ENCODE assay signal across 19 cellular contexts in the genomic region with DNA sequence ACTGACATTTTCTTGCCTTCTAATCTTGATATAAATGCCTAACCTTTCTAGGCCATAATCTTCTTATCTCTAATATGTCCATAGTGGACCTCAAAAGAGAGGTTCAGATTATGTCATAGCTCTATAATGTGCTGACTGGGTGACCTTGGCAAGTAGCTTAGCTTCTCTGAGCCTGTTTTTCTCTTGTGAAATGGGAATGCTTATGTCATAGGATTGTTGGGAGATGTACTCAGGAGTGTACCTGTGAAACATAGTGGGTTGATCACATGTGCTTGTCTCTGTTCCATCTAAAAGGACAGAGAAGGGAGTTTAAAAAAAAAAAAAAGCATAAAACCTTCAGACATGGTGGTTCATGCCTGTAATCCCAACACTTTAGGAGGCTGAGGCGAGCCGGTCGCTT. TPM values are rescaled to one million over a fixed set of nuclear protein-coding genes. Genes with fewer than 3 reads are reported as not detected.
DNase-seq lines count a peak whose midpoint lies in the region; ATAC-seq and TF ChIP-seq lines count a peak whose summit lies in the region.
"Had no signal": no experiment of that assay in that cellular context is flagged by ENCODE, and none has a peak within 500 bp of the region (broad histone marks: within the 10 kb centered on the region; RNA-seq: fewer than 3 reads in every experiment).

No MANE protein-coding gene starts in this region.

- H3K27ac Mint-ChIP-seq in activated CD4-positive, alpha-beta T cell treated with anti-CD3 and anti-CD28 coated beads for 36 hours, result no peak overlapping the region
- H3K27ac Mint-ChIP-seq: endodermal cell had no signal

- H3K4me3 Mint-ChIP-seq in activated CD4-positive, alpha-beta T cell treated with anti-CD3 and anti-CD28 coated beads for 36 hours, result peak overlapping the region; percentile 0

- no peak for ATAC-seq in activated CD4-positive, alpha-beta T cell treated with anti-CD3 and anti-CD28 coated beads for 36 hours
- ATAC-seq in psoas muscle, result no peak
- ATAC-seq: left ventricle myocardium superior had no signal

- H3K9me3 ChIP-seq in PC-9 (ENCODE audit: insufficient read depth, low read depth), result no peaks in the 10 kb centered on the region
- no peaks in the 10 kb centered on the region for H3K9me3 ChIP-seq in psoas muscle
- no peaks in the 10 kb centered on the region for H3K9me3 ChIP-seq in A673 (ENCODE audit: low read depth, low read length, poor library complexity, severe bottlenecking)
- H3K9me3 ChIP-seq: spleen had no signal

- H3K4me3 ChIP-seq in PC-9 (no peak overlapping the region), psoas muscle (peak overlapping the region; percentile 90), A673 (ENCODE audit: low read depth, low read length, poor library complexity, severe bottlenecking) (no peak overlapping the region)
- H3K4me3 ChIP-seq: spleen had no signal

- peaks cover 5% of the 10 kb centered on the region; the same call in 1 of the 2 replicates for H3F3A ChIP-seq in PC-9 (ENCODE audit: insufficient read depth, low read depth)

- peaks cover 58% of the 10 kb centered on the region for H3K4me1 Mint-ChIP-seq in activated CD4-positive, alpha-beta T cell treated with anti-CD3 and anti-CD28 coated beads for 36 hours

- no peaks in the 10 kb centered on the region for H3K9me2 ChIP-seq in PC-9 (ENCODE audit: insufficient read depth)

- H3K27me3 ChIP-seq in PC-9 (ENCODE audit: insufficient read depth, low read depth), result peaks cover 21% of the 10 kb centered on the region
- H3K27me3 ChIP-seq in psoas muscle (ENCODE audit: insufficient read depth in 3 of 3, low read length in 2 of 3), result no peaks in the 10 kb centered on the region
- H3K27me3 ChIP-seq in A673 (replicated peaks; ENCODE audit: insufficient read depth, low read depth, low read length, poor library complexity), result peaks cover 8% of the 10 kb centered on the region
- H3K27me3 ChIP-seq: spleen had no signal

- no TSS peak for BruUV-seq in PC-9 (replicated peaks; lab: Mats Ljungman, UMichigan)
- no TSS peak for BruUV-seq in A673 (replicated peaks; lab: Mats Ljungman, UMichigan)

- POLR2A ChIA-PET in activated CD4-positive, alpha-beta T cell treated with anti-CD3 and anti-CD28 coated beads for 36 hours (lab: Charles Lee), result no interaction called here
- POLR2A ChIA-PET in PC-9 (lab: Charles Lee; ENCODE audit: unreplicated experiment), result no interaction called here
- POLR2A ChIA-PET in A673 (lab: Charles Lee; ENCODE audit: low non-redundant PET), result no interaction called here

- H3K79me2 ChIP-seq in PC-9 (ENCODE audit: low read depth), result peaks cover 58% of the 10 kb centered on the region

- WGBS in psoas muscle, 3 donors, result 96 to 98% (median 96%) methylated on average over 3 of the region's 3 CpGs

- TF ChIP-seq CTCF in PC-9 (conservative IDR thresholded peaks at IDR 0.05) (no peak), psoas muscle (IDR thresholded peaks at IDR 0.05) (no peak), A673 (conservative IDR thresholded peaks at IDR 0.05; ENCODE audit: low read depth, low read length) (no peak)

- CTCF ChIA-PET in activated CD4-positive, alpha-beta T cell treated with anti-CD3 and anti-CD28 coated beads for 36 hours (lab: Charles Lee), result interaction anchor here (0.6 kb wide), 1 partner anchor 295 kb away, joined by 3 read pairs; no protein-coding TSS in a partner anchor
- CTCF ChIA-PET in PC-9 (lab: Charles Lee) (no interaction called here), A673 (lab: Charles Lee) (no interaction called here)

- H3K27ac ChIP-seq in PC-9 (no peak overlapping the region), cingulate gyrus (ENCODE audit: low read depth, low read length) (peak overlapping the region; percentile 14), psoas muscle (no peak overlapping the region), A673 (ENCODE audit: low read depth, low read length, poor library complexity, severe bottlenecking) (no peak overlapping the region)
- H3K27ac ChIP-seq: spleen had no signal

- intact Hi-C loops in activated CD4-positive, alpha-beta T cell treated with anti-CD3 and anti-CD28 coated beads for 36 hours (cut with DNase I, micrococcal nuclease), result loop anchor here in 1 of 2 experiments (5.0 to 10.0 kb wide), 2 partner anchors 62 to 434 kb away; a partner anchor contains a TSS
- intact Hi-C loops in PC-9 (cut with micrococcal nuclease; ENCODE audit: unreplicated experiment) (no loop called here), psoas muscle (cut with DNase I) (no loop called here), A673 (cut with micrococcal nuclease; ENCODE audit: unreplicated experiment) (no loop called here)

- peaks cover 17% of the 10 kb centered on the region for H3K36me3 Mint-ChIP-seq in activated CD4-positive, alpha-beta T cell treated with anti-CD3 and anti-CD28 coated beads for 36 hours (ENCODE audit: low read depth)

- no peaks in the 10 kb centered on the region for H3K9me3 Mint-ChIP-seq in activated CD4-positive, alpha-beta T cell treated with anti-CD3 and anti-CD28 coated beads for 36 hours (ENCODE audit: low read depth)
- H3K9me3 Mint-ChIP-seq: endodermal cell had no signal

- DNase-seq in activated CD4-positive, alpha-beta T cell treated with anti-CD3 and anti-CD28 coated beads for 36 hours, result no peak
- no peak for DNase-seq in activated CD4-positive, alpha-beta T cell treated with anti-CD3 and anti-CD28 coated beads for 48 hours
- no peak for DNase-seq in PC-9
- no peak for DNase-seq in psoas muscle
- DNase-seq in DMS153 treated with DMSO at 0.1 percent for 48 hours (lab: John Stamatoyannopoulos, UW; ENCODE audit: unreplicated experiment), result no peak
- no peak for DNase-seq in GOT3 (lab: John Stamatoyannopoulos, UW)
- DNase-seq in A673 (ENCODE audit: low spot score), result no peak
- DNase-seq: 8988T; central memory CD4-positive, alpha-beta T cell; endodermal cell; left ventricle myocardium superior; NCI-H146; NCI-H2227 treated with DMSO at 0.1 percent for 48 hours; posterior cingulate gyrus; SHP77 treated with DMSO at 0.1 percent for 48 hours; spleen; T-helper 9 cell; trophoblast cell had no signal

- no peaks in the 10 kb centered on the region for H3K27me3 Mint-ChIP-seq in activated CD4-positive, alpha-beta T cell treated with anti-CD3 and anti-CD28 coated beads for 36 hours

- H2AFZ ChIP-seq in PC-9, result no peak overlapping the region

- H3K4me1 ChIP-seq in PC-9 (replicated peaks; ENCODE audit: insufficient read depth) (peaks cover 10% of the 10 kb centered on the region), psoas muscle (peaks cover 42% of the 10 kb centered on the region), A673 (ENCODE audit: insufficient read depth, low read length, poor library complexity, severe bottlenecking) (peaks cover 9% of the 10 kb centered on the region)

- H4K20me1 ChIP-seq in PC-9 (ENCODE audit: insufficient read depth), result peaks cover 40% of the 10 kb centered on the region

- peaks cover 14% of the 10 kb centered on the region; the same call in 1 of the 2 replicates for H3K36me3 ChIP-seq in PC-9 (ENCODE audit: low read depth)
- H3K36me3 ChIP-seq in psoas muscle (ENCODE audit: insufficient read depth in 1 of 2, low read depth in 1 of 2), result peaks cover 0 to 14% of the 10 kb centered on the region in 2 donors
- no peaks in the 10 kb centered on the region for H3K36me3 ChIP-seq in A673 (ENCODE audit: insufficient read depth, low read length, poor library complexity, severe bottlenecking)

- H3K4me2 ChIP-seq in PC-9, result 0 out of 2 replicates have a peak overlapping the region, but pooled peaks have one; percentile 11

RNA-seq across cellular contexts. Expression of a gene that starts 2.4 kb away (rescaled TPM):
- 10 to 100 TPM; 12.2 to 14.3 TPM for total RNA-seq in activated CD4-positive, alpha-beta T cell treated with anti-CD3 and anti-CD28 coated beads for 36 hours
- total RNA-seq in PC-9 (2021), result 14.6 and 15.8 TPM in 2 replicates
- 10 to 100 TPM; 12.4 to 29.6 (median 20.3) TPM for total RNA-seq in psoas muscle
- 10 to 100 TPM; 16.6 to 19.0 (median 18.3) TPM for polyA plus RNA-seq in psoas muscle
- 20.4 and 21.6 TPM in 2 replicates for total RNA-seq in A673 (2021)

RNA-seq across cellular contexts. Expression of a gene that starts 17.0 kb away (rescaled TPM):
- total RNA-seq in activated CD4-positive, alpha-beta T cell treated with anti-CD3 and anti-CD28 coated beads for 36 hours, result under 1 TPM; 0.18 to 0.21 TPM
- 1.0 and 1.2 TPM in 2 replicates for total RNA-seq in PC-9 (2021)
- 100 to 1,000 TPM in 1 of 4 donors, 10 to 100 TPM in 1, 1 to 10 TPM in 2; 4.4 to 436 (median 33.8) TPM for total RNA-seq in psoas muscle
- polyA plus RNA-seq in psoas muscle, result 100 to 1,000 TPM in 1 of 3 donors, 10 to 100 TPM in 2; 10.7 to 121 (median 26.5) TPM
- 0.21 and 0.24 TPM in 2 replicates for total RNA-seq in A673 (2021)
